In the genomic region with DNA sequence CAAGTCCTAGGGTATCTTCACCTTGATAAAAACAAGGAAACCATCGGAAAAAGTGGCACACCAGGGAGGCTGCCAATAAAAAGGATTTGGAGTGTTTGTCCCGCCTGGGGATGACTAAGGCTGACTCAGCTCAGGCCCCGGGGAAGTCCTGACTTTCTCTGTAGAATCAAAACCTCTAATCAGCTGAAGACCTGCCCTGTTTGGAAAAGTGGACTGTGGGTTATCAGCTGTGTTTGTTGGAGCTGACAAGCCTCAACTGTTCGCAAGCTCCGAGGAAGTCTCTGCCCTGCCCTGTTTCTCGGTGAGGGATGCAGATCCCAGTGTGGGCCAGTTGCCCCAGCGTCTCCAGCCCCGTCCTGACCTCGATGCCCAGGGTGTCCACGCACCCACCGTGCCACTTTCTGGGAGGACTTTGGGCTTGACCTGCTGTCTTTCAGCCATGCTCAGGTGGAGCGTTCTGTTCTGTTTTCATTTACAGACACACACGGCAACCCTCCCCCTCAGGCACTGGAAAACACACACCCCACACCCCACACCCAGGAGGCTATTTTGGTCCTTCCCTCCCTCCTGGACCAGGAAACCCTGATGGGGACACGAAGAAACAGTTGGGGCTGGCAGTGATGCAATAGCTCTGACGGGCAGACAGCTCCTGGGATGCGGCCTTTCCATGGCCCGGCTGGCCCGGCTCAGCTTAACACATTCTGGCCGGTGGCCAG, we compare ENCODE assay signal across 9 cellular contexts. TPM values are rescaled to one million over a fixed set of nuclear protein-coding genes. Genes with fewer than 3 reads are reported as not detected.
DNase-seq lines count a peak whose midpoint lies in the region; TF ChIP-seq lines count a peak whose summit lies in the region.
"Had no signal": no experiment of that assay in that cellular context is flagged by ENCODE, and none has a peak within 500 bp of the region (broad histone marks: within the 10 kb centered on the region; RNA-seq: fewer than 3 reads in every experiment).

No MANE protein-coding gene starts in this region.

- H3K9ac ChIP-seq in mesendoderm (ENCODE audit: low read length) = no peak overlapping the region

- H3K23ac ChIP-seq in mesendoderm (ENCODE audit: low read length) = no peak overlapping the region

- WGBS in mesendoderm (ENCODE audit: extremely low coverage, insufficient coverage, low lambda C conversion rate) = no CpG with 5 or more reads among the region's 19 CpGs

- H3K4ac ChIP-seq in mesendoderm (ENCODE audit: low read depth, low read length) = no peak overlapping the region

- no peak overlapping the region for H4K5ac ChIP-seq in mesendoderm (ENCODE audit: low read length)

- H3K4me3 ChIP-seq in mesendoderm (ENCODE audit: low read length) (no peak overlapping the region), WERI-Rb-1 (ENCODE audit: low read depth, low read length) (no peak overlapping the region)

- no peak for TF ChIP-seq CTCF in WERI-Rb-1 (IDR thresholded peaks at IDR 0.05; ENCODE audit: low read depth, low read length)

- H3K4me1 ChIP-seq in mesendoderm (ENCODE audit: control insufficient read depth, low read depth, low read length) = peaks cover 5% of the 10 kb centered on the region

- H3K56ac ChIP-seq in mesendoderm (ENCODE audit: low read length) = no peak overlapping the region

- H3K79me1 ChIP-seq in mesendoderm (ENCODE audit: low read length) = no peaks in the 10 kb centered on the region

- no peak overlapping the region for H2BK120ac ChIP-seq in mesendoderm (ENCODE audit: low read depth, low read length)

- H2AK5ac ChIP-seq in mesendoderm (ENCODE audit: low read length) = no peak overlapping the region

- no peak overlapping the region for H4K8ac ChIP-seq in mesendoderm (ENCODE audit: low read depth, low read length)

- H3K18ac ChIP-seq in mesendoderm (ENCODE audit: low read length) = no peak overlapping the region

- no peak overlapping the region for H3K4me2 ChIP-seq in mesendoderm (ENCODE audit: low read length)

- no peak overlapping the region for H2BK15ac ChIP-seq in mesendoderm (replicated peaks; ENCODE audit: low read depth)

- H3K9me3 ChIP-seq in WERI-Rb-1 (ENCODE audit: severe bottlenecking) = no peaks in the 10 kb centered on the region

- H3K27me3 ChIP-seq in mesendoderm (ENCODE audit: insufficient read depth, low read length, poor library complexity) = no peaks in the 10 kb centered on the region
- no peaks in the 10 kb centered on the region for H3K27me3 ChIP-seq in WERI-Rb-1 (ENCODE audit: insufficient read depth, low read depth, severe bottlenecking)

- peak overlapping the region; percentile 19 for H3K27ac ChIP-seq in cingulate gyrus (ENCODE audit: low read depth, low read length)
- peak overlapping the region; percentile 4 for H3K27ac ChIP-seq in mesendoderm (ENCODE audit: low read depth, low read length)
- no peak overlapping the region for H3K27ac ChIP-seq in WERI-Rb-1

- peak overlapping the region; percentile 10 for H2BK5ac ChIP-seq in mesendoderm (ENCODE audit: low read length)

- DNase-seq in EH (ENCODE audit: low read depth) (peak; percentile 89), M059J (ENCODE audit: low read depth) (peak; percentile 95), mesendoderm (peak; percentile 98), WERI-Rb-1 (no peak), NCI-H2081 (lab: John Stamatoyannopoulos, UW) (no peak), NCI-H446 (lab: John Stamatoyannopoulos, UW) (no peak)
- DNase-seq in effector CD4-positive, alpha-beta T cell = no peak
- DNase-seq: naive B cell had no signal

- no peaks in the 10 kb centered on the region for H3K79me2 ChIP-seq in mesendoderm (ENCODE audit: control insufficient read depth, insufficient read depth, low read length)

- H3K36me3 ChIP-seq in mesendoderm (ENCODE audit: control insufficient read depth, insufficient read depth, low read length) (no peaks in the 10 kb centered on the region), WERI-Rb-1 (peaks cover 4% of the 10 kb centered on the region; the same call in 1 of the 2 replicates)

RNA-seq across cellular contexts. Expression of a gene that starts 27.6 kb away (rescaled TPM):
- 11.8 and 22.4 TPM in 2 replicates for total RNA-seq in M059J (2014; rRNA removed; shearing (Covaris generic))
- polyA plus RNA-seq in mesendoderm (2013, experiment 1 of 2) = 51.5 TPM
- polyA plus RNA-seq in mesendoderm (2013, experiment 2 of 2) = 53.0 TPM

RNA-seq across cellular contexts. Expression of a gene that starts 38.4 kb away (rescaled TPM):
- total RNA-seq in M059J (2014; rRNA removed; shearing (Covaris generic)) = 2.4 and 3.7 TPM in 2 replicates
- polyA plus RNA-seq in mesendoderm (2013, experiment 1 of 2) = 6.4 TPM
- polyA plus RNA-seq in mesendoderm (2013, experiment 2 of 2) = 7.3 TPM

RNA-seq across cellular contexts. Expression of a gene that starts 55.3 kb away (rescaled TPM):
- total RNA-seq in M059J (2014; rRNA removed; shearing (Covaris generic)) = 0.47 TPM in 1 of 2 replicates, not detected in the other
- polyA plus RNA-seq in mesendoderm (2013, experiment 1 of 2) = 0.97 TPM
- 1.1 TPM for polyA plus RNA-seq in mesendoderm (2013, experiment 2 of 2)

RNA-seq across cellular contexts. Expression of a gene that starts 59.5 kb away (rescaled TPM):
- total RNA-seq in M059J (2014; rRNA removed; shearing (Covaris generic)) = 1.7 and 3.1 TPM in 2 replicates
- 8.7 TPM for polyA plus RNA-seq in mesendoderm (2013, experiment 1 of 2)
- polyA plus RNA-seq in mesendoderm (2013, experiment 2 of 2) = 8.5 TPM

Comparison
In these comparisons a context has a peak if more than half of its experiments do, and no peak if none do; other contexts are left out.
1. DNase-seq: peak in EH (single experiment), M059J (single experiment) and mesendoderm (single experiment); none in WERI-Rb-1 (single experiment), NCI-H2081 (0 of 2), NCI-H446 (0 of 2) and effector CD4-positive, alpha-beta T cell (single experiment).